Comparison of ENCODE assay signal across 8 cellular contexts in genomic region chr4:131113273-131113672, GRCh38.
"Had no signal": no experiment of that assay in that cellular context is flagged by ENCODE, and none has a peak within 500 bp of the region (broad histone marks: within the 10 kb centered on the region; RNA-seq: fewer than 3 reads in every experiment).

No MANE protein-coding gene starts in this region.

- DNase-seq: IMR-90, KBM-7, KG1 had no signal

- H3K4me3 ChIP-seq: K562 had no signal

- FAIRE-seq: HepG2, HTR-8/SVneo, K562 had no signal

- ATAC-seq: HepG2, K562 had no signal

- H3K27ac ChIP-seq: HL-60, KMS-11 had no signal
